Comparison of ENCODE assay signal across 8 cellular contexts in genomic region chr1:160354388-160354985, GRCh38. TPM values are rescaled to one million over a fixed set of nuclear protein-coding genes. Genes with fewer than 3 reads are reported as not detected.
DNase-seq lines count a peak whose midpoint lies in the region; ATAC-seq and TF ChIP-seq lines count a peak whose summit lies in the region.

No MANE protein-coding gene starts in this region.

- TF ChIP-seq CTCF in brain microvascular endothelial cell (IDR thresholded peaks at IDR 0.05; ENCODE audit: low read depth, low read length, missing control alignments) = peak; percentile 80

- H3K27me3 ChIP-seq in MG63 (no peaks in the 10 kb centered on the region), brain microvascular endothelial cell (replicated peaks) (no peaks in the 10 kb centered on the region)

- H3K36me3 Mint-ChIP-seq in naive thymus-derived CD8-positive, alpha-beta T cell = peaks cover 16 to 99% (median 30%) of the 10 kb centered on the region in 3 donors
- H3K36me3 Mint-ChIP-seq in activated T-helper 17 cell treated with anti-CD3 and anti-CD28 coated beads, Interleukin-2, amount 50 U/mL, for 72 hours (ENCODE audit: low read depth) = peaks cover 100% of the 10 kb centered on the region

- H3K9me3 Mint-ChIP-seq in naive thymus-derived CD8-positive, alpha-beta T cell = no peaks in the 10 kb centered on the region
- no peaks in the 10 kb centered on the region for H3K9me3 Mint-ChIP-seq in activated T-helper 17 cell treated with anti-CD3 and anti-CD28 coated beads, Interleukin-2, amount 50 U/mL, for 72 hours

- peak overlapping the region in 2 of 10 donors; percentile 4 to 52 for H3K27ac Mint-ChIP-seq in naive thymus-derived CD8-positive, alpha-beta T cell
- no peak overlapping the region for H3K27ac Mint-ChIP-seq in activated T-helper 17 cell treated with anti-CD3 and anti-CD28 coated beads, Interleukin-2, amount 50 U/mL, for 72 hours

- H3K9me3 ChIP-seq in MG63 = no peaks in the 10 kb centered on the region

- H3K4me3 Mint-ChIP-seq in naive thymus-derived CD8-positive, alpha-beta T cell = no peak overlapping the region
- H3K4me3 Mint-ChIP-seq in activated T-helper 17 cell treated with anti-CD3 and anti-CD28 coated beads, Interleukin-2, amount 50 U/mL, for 72 hours = no peak overlapping the region

- peaks cover 0 to 6% (median 2%) of the 10 kb centered on the region in 4 donors for H3K4me1 Mint-ChIP-seq in naive thymus-derived CD8-positive, alpha-beta T cell
- no peaks in the 10 kb centered on the region for H3K4me1 Mint-ChIP-seq in activated T-helper 17 cell treated with anti-CD3 and anti-CD28 coated beads, Interleukin-2, amount 50 U/mL, for 72 hours

- H3K27me3 Mint-ChIP-seq in naive thymus-derived CD8-positive, alpha-beta T cell = no peaks in the 10 kb centered on the region
- H3K27me3 Mint-ChIP-seq in activated T-helper 17 cell treated with anti-CD3 and anti-CD28 coated beads, Interleukin-2, amount 50 U/mL, for 72 hours = no peaks in the 10 kb centered on the region

- POLR2A ChIA-PET in naive thymus-derived CD8-positive, alpha-beta T cell (lab: Charles Lee) = interaction anchor here (1.3 kb wide), 1 partner anchor 252 kb away, joined by 3 read pairs; no protein-coding TSS in a partner anchor

- no peak overlapping the region for H3K27ac ChIP-seq in brain microvascular endothelial cell

- H3K4me3 ChIP-seq in MG63 (no peak overlapping the region), brain microvascular endothelial cell (ENCODE audit: low read depth, low read length) (no peak overlapping the region)

- H3K36me3 ChIP-seq in MG63 (peaks cover 85% of the 10 kb centered on the region), brain microvascular endothelial cell (replicated peaks) (peaks cover 87% of the 10 kb centered on the region)

- ATAC-seq in naive thymus-derived CD8-positive, alpha-beta T cell = peak; percentile 49 to 51
- no peak for ATAC-seq in activated T-helper 17 cell treated with anti-CD3 and anti-CD28 coated beads, Interleukin-2, amount 50 U/mL, for 72 hours (replicated peaks)
- ATAC-seq in GM21360 (IDR thresholded peaks at IDR 0.05; ENCODE audit: unreplicated experiment) = no peak

- in situ Hi-C loops in brain microvascular endothelial cell (cut with HindIII; ENCODE audit: low pct_ligation_motif_present, low sequenced_read_pairs) = no loop called here

- DNase-seq in SIG-M5 treated with dmso at 0.1 percent for 504 hours (lab: John Stamatoyannopoulos, UW; ENCODE audit: unreplicated experiment) (peak; percentile 30), SIG-M5 (lab: John Stamatoyannopoulos, UW) (no peak), MG63 (peak; percentile 22), brain microvascular endothelial cell (peak; percentile 18), GM19238 (ENCODE audit: insufficient read length, low spot score) (no peak)
- DNase-seq in naive thymus-derived CD8-positive, alpha-beta T cell = peak in 3 of 10 donors; percentile 10 to 29 (median 18)

RNA-seq across cellular contexts. Expression of gene NCSTN, which starts 11.3 kb away (rescaled TPM):
- total RNA-seq in MG63 (2014; rRNA removed; shearing (Covaris generic); ENCODE audit: low replicate concordance) = 31.5 and 50.6 TPM in 2 replicates
- total RNA-seq in naive thymus-derived CD8-positive, alpha-beta T cell = 10 to 100 TPM; 70.3 to 76.4 TPM
- 10 to 100 TPM; 56.8 to 64.2 (median 63.5) TPM for polyA plus RNA-seq in naive thymus-derived CD8-positive, alpha-beta T cell
- 10 to 100 TPM; 58.7 to 67.4 TPM for total RNA-seq in activated T-helper 17 cell treated with anti-CD3 and anti-CD28 coated beads, Interleukin-2, amount 50 U/mL, for 72 hours

RNA-seq across cellular contexts. Expression of gene COPA, which starts 11.4 kb away (rescaled TPM):
- total RNA-seq in MG63 (2014; rRNA removed; shearing (Covaris generic); ENCODE audit: low replicate concordance) = 144 and 206 TPM in 2 replicates
- 100 to 1,000 TPM; 115 to 120 TPM for total RNA-seq in naive thymus-derived CD8-positive, alpha-beta T cell
- 100 to 1,000 TPM; 101 to 124 (median 120) TPM for polyA plus RNA-seq in naive thymus-derived CD8-positive, alpha-beta T cell
- 100 to 1,000 TPM; 136 to 178 TPM for total RNA-seq in activated T-helper 17 cell treated with anti-CD3 and anti-CD28 coated beads, Interleukin-2, amount 50 U/mL, for 72 hours

RNA-seq across cellular contexts. Expression of gene NHLH1, which starts 12.4 kb away (rescaled TPM):
- not detected in 2 replicates for total RNA-seq in MG63 (2014; rRNA removed; shearing (Covaris generic); ENCODE audit: low replicate concordance)
- under 1 TPM; 0.38 to 0.47 TPM for total RNA-seq in naive thymus-derived CD8-positive, alpha-beta T cell
- polyA plus RNA-seq in naive thymus-derived CD8-positive, alpha-beta T cell = not detected
- 1 to 10 TPM; 1.0 to 1.1 TPM for total RNA-seq in activated T-helper 17 cell treated with anti-CD3 and anti-CD28 coated beads, Interleukin-2, amount 50 U/mL, for 72 hours

RNA-seq across cellular contexts. Expression of gene VANGL2, which starts 45.9 kb away (rescaled TPM):
- not detected in 2 replicates for total RNA-seq in MG63 (2014; rRNA removed; shearing (Covaris generic); ENCODE audit: low replicate concordance)
- under 1 TPM; 0.10 to 0.14 TPM for total RNA-seq in naive thymus-derived CD8-positive, alpha-beta T cell
- polyA plus RNA-seq in naive thymus-derived CD8-positive, alpha-beta T cell = not detected
- total RNA-seq in activated T-helper 17 cell treated with anti-CD3 and anti-CD28 coated beads, Interleukin-2, amount 50 U/mL, for 72 hours = not detected

Comparison
In these comparisons a context has a peak if more than half of its experiments do, and no peak if none do; other contexts are left out.
1. DNase-seq: peak in SIG-M5 treated with dmso at 0.1 percent for 504 hours (single experiment), MG63 (single experiment) and brain microvascular endothelial cell (single experiment); none in SIG-M5 (single experiment) and GM19238 (single experiment).
2. ATAC-seq: peak in naive thymus-derived CD8-positive, alpha-beta T cell (2 of 2); none in activated T-helper 17 cell treated with anti-CD3 and anti-CD28 coated beads, Interleukin-2, amount 50 U/mL, for 72 hours (single experiment) and GM21360 (single experiment).